ENCODE assay signal across 11 cellular contexts in the genomic region with DNA sequence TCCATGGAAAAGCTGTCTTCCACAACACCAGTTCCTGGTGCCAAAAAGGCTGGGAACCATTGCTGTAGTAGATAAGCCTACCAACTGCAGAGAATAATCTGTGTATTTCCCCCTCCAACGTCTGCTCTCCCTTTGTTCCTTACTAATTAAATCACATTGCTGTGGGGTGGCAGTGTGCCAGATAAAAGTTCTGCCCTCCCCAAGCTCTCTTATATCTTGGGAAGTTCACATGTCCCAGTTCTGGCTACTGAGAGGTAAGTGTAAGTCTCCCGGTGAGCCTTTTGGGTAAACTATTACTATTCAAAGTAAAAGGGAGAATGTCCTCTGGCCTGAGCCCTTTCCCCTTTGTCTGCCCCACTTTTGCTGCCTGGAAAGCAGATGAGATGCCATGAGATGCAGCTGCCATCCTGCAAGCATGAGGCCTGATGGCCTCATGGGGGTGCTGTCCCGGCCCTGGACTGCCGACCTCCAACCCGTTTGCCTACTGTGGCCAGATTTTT. TPM values are rescaled to one million over a fixed set of nuclear protein-coding genes. Genes with fewer than 3 reads are reported as not detected.
A peak's percentile ranks its signal among the peaks of the same experiment; 100 is the strongest.
DNase-seq lines count a peak whose midpoint lies in the region; FAIRE-seq and TF ChIP-seq lines count a peak whose summit lies in the region.
"Had no signal": no experiment of that assay in that cellular context is flagged by ENCODE, and none has a peak within 500 bp of the region (broad histone marks: within the 10 kb centered on the region; RNA-seq: fewer than 3 reads in every experiment).

No MANE protein-coding gene starts in this region.

- peaks cover 35% of the 10 kb centered on the region for H3K36me3 ChIP-seq in WERI-Rb-1

- FAIRE-seq in frontal cortex (lab: Jason Lieb, UNC), result no peak

- no peaks in the 10 kb centered on the region for H3K27me3 ChIP-seq in WERI-Rb-1 (ENCODE audit: insufficient read depth, low read depth, severe bottlenecking)

- H3K9me3 ChIP-seq in WERI-Rb-1 (ENCODE audit: severe bottlenecking), result peaks cover 10% of the 10 kb centered on the region

- CTCF ChIA-PET in HEK293T (lab: Yijun Ruan, JAX), result interaction anchor here (0.6 to 0.7 kb wide), 3 partner anchors 17 to 495 kb away, joined by 3 to 6 read pairs (median 3); no protein-coding TSS in a partner anchor

- H3K4me3 ChIP-seq in AG10803 (ENCODE audit: low read length) (no peak overlapping the region), WERI-Rb-1 (ENCODE audit: low read depth, low read length) (no peak overlapping the region)

- POLR2A ChIA-PET in HEK293T (lab: Yijun Ruan, JAX), result interaction anchor here (2.0 kb wide), 1 partner anchor 15 kb away, joined by 8 read pairs; the partner anchor contains the start of gene ENC1

- H3K27ac ChIP-seq in WERI-Rb-1, result peak overlapping the region; percentile 68
- H3K27ac ChIP-seq: C4-2B had no signal

- DNase-seq in AG10803 (ENCODE audit: low read depth), result no peak
- DNase-seq in HEK293T (ENCODE audit: extremely low spot score), result peak; percentile 28
- peak; percentile 30 for DNase-seq in WERI-Rb-1
- DNase-seq in iris pigment epithelial cell (ENCODE audit: low read depth), result peak; percentile 59
- DNase-seq in COLO829 (ENCODE audit: low spot score), result no peak
- no peak for DNase-seq in frontal cortex (ENCODE audit: low spot score in 2 of 2)
- DNase-seq in T-helper 2 cell, result no peak
- no peak for DNase-seq in DMS79 treated with DMSO at 0.1 percent for 48 hours (lab: John Stamatoyannopoulos, UW)
- DNase-seq: activated T-cell treated with anti-CD3 and anti-CD28 coated beads, Interleukin-2, amount 50 U/mL, for 1 hour; NCI-H345 had no signal

- TF ChIP-seq CTCF in AG10803 (conservative IDR thresholded peaks at IDR 0.05; ENCODE audit: low read length), result peak; percentile 24
- peak; percentile 45 for TF ChIP-seq CTCF in WERI-Rb-1 (IDR thresholded peaks at IDR 0.05; ENCODE audit: low read depth, low read length)

TF ChIP-seq in HEK293T, 16 proteins besides CTCF, POLR2A, EP300 and RAD21:
- no peak for TF ChIP-seq LEF1 (IDR thresholded peaks at IDR 0.05; ENCODE audit: borderline replicate concordance)

RNA-seq across cellular contexts. Expression of gene ENC1, which starts 14.7 kb away (rescaled TPM):
- 1,653 TPM for total RNA-seq in frontal cortex

RNA-seq across cellular contexts. Expression of gene HEXB, which starts 59.2 kb away (rescaled TPM):
- 29.8 TPM for total RNA-seq in frontal cortex

Comparison
In these comparisons a context has a peak if more than half of its experiments do, and no peak if none do; other contexts are left out.
1. DNase-seq: peak in HEK293T (single experiment), WERI-Rb-1 (single experiment) and iris pigment epithelial cell (single experiment); none in AG10803 (single experiment), COLO829 (single experiment), frontal cortex (0 of 2), T-helper 2 cell (0 of 5) and DMS79 treated with DMSO at 0.1 percent for 48 hours (single experiment).